In the genomic region with DNA sequence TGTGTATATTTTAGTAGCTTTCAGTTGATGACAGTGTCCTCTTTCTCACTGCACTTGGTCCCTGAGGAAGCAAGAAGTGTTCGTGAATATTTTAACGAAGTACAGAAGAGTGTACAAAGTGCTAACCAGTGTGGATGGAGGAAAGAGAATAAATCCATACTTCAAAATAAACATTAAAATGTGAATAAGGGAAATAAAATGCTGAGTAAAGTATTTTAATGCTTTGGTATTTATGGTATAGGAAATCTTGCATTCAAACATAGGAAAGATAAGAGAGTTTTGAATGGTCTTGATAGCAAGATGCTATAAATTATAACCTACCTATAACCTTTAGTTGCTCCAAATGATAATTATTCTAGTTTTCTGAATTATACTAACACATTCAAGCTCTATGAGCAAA, we compare ENCODE assay signal across 11 cellular contexts.
"Had no signal": no experiment of that assay in that cellular context is flagged by ENCODE, and none has a peak within 500 bp of the region (broad histone marks: within the 10 kb centered on the region; RNA-seq: fewer than 3 reads in every experiment).

No MANE protein-coding gene starts in this region.

- ATAC-seq: GM23338, HCT116 had no signal

- H3K4me1 ChIP-seq: HAP-1 had no signal

- H3K9ac ChIP-seq: GM23248 had no signal

- FAIRE-seq: H1, H54 had no signal

- H3K4me3 ChIP-seq: GM23248, GM23338, HAP-1 had no signal

- H3K9me3 ChIP-seq: HAP-1 had no signal

- H3K4me2 ChIP-seq: GM23338 had no signal

- H3K27ac ChIP-seq: GM23248 had no signal

- DNase-seq: GM23248, GOT3, H7, H9, HCEC 1CT, HFFc6 had no signal

- H3K36me3 ChIP-seq: HAP-1 had no signal

- H2AFZ ChIP-seq: GM23248, GM23338 had no signal
